ENCODE assay signal across 1 cellular context in the genomic region with DNA sequence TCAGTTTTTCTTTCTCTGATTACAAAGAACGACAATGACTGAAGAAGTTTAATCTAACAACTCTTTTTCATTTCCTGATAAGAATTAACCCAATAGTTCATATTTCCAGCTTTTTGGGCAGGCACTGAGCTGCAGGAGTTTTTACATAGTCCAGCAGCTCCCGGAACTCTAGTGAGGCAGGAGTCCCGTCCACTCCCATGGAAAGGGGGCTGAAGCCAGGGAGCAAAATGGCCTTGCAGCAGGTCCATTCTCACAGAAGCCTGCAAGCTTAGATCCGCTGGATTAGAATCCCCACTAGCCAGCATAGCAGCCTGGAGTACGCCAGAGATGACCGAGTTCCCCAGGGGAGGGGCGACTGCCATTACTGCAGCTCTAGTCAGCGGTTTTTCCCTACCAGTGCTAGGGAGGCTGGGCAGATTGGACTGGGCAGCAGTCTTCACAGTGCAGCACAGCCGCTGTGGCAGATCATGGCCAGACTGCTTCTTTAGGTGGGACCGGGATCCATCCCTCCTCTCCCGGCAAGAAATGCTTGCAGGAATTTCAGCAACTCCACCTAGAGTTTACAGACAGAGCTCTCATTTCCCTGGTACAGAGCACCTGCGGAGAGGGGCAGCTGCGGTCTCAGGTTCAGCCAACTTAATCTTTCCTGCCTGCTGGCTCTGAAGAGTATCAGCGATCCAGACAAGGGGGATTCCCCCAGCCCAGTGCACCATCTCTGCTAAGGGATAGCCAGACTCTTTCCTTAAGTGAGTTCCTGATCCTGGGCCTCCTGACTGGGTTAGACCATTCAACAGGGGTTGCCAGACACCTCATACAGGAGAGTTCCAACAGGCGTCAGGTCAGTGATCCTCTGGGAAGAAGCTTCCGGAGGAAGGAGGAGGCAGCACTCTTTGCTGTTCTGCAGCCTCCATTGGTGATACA.
TF ChIP-seq lines count a peak whose summit lies in the region.

No MANE protein-coding gene starts in this region.

TF ChIP-seq in HepG2, 621 proteins besides CTCF, POLR2A, EP300 and RAD21 (continued from another document and continues in another):
- TF ChIP-seq, protein P1, sequence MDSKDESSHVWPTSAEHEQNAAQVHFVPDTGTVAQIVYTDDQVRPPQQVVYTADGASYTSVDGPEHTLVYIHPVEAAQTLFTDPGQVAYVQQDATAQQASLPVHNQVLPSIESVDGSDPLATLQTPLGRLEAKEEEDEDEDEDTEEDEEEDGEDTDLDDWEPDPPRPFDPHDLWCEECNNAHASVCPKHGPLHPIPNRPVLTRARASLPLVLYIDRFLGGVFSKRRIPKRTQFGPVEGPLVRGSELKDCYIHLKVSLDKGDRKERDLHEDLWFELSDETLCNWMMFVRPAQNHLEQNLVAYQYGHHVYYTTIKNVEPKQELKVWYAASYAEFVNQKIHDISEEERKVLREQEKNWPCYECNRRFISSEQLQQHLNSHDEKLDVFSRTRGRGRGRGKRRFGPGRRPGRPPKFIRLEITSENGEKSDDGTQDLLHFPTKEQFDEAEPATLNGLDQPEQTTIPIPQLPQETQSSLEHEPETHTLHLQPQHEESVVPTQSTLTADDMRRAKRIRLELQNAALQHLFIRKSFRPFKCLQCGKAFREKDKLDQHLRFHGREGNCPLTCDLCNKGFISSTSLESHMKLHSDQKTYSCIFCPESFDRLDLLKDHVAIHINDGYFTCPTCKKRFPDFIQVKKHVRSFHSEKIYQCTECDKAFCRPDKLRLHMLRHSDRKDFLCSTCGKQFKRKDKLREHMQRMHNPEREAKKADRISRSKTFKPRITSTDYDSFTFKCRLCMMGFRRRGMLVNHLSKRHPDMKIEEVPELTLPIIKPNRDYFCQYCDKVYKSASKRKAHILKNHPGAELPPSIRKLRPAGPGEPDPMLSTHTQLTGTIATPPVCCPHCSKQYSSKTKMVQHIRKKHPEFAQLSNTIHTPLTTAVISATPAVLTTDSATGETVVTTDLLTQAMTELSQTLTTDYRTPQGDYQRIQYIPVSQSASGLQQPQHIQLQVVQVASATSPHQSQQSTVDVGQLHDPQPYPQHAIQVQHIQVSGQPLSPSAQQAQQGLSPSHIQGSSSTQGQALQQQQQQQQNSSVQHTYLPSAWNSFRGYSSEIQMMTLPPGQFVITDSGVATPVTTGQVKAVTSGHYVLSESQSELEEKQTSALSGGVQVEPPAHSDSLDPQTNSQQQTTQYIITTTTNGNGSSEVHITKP (CRISPR knock-in tag; IDR thresholded peaks at IDR 0.05; ENCODE audit: low read depth), result peak; percentile 98
- TF ChIP-seq ZNF264 (CRISPR knock-in tag; IDR thresholded peaks at IDR 0.05), result peak; percentile 73; the same call in 1 of the 2 replicates
- peak; percentile 71; the same call in 1 of the 2 replicates for TF ChIP-seq ZNF430 (CRISPR knock-in tag; IDR thresholded peaks at IDR 0.05)
- TF ChIP-seq, protein P2, sequence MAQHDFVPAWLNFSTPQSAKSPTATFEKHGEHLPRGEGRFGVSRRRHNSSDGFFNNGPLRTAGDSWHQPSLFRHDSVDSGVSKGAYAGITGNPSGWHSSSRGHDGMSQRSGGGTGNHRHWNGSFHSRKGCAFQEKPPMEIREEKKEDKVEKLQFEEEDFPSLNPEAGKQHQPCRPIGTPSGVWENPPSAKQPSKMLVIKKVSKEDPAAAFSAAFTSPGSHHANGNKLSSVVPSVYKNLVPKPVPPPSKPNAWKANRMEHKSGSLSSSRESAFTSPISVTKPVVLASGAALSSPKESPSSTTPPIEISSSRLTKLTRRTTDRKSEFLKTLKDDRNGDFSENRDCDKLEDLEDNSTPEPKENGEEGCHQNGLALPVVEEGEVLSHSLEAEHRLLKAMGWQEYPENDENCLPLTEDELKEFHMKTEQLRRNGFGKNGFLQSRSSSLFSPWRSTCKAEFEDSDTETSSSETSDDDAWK (CRISPR knock-in tag; IDR thresholded peaks at IDR 0.05), result no peak
- TF ChIP-seq FOXO1 (CRISPR knock-in tag; IDR thresholded peaks at IDR 0.05), result no peak
- no peak for TF ChIP-seq RXRA (CRISPR knock-in tag; IDR thresholded peaks at IDR 0.05)
- peak; percentile 6; the same call in 1 of the 2 replicates for TF ChIP-seq ZNF644 (CRISPR knock-in tag; IDR thresholded peaks at IDR 0.05; ENCODE audit: low read depth)
- no peak for TF ChIP-seq POLR2AphosphoS5 (IDR thresholded peaks at IDR 0.05; ENCODE audit: low read depth, low read length)
- peak; percentile 13; the same call in 1 of the 2 replicates for TF ChIP-seq HOXA3 (CRISPR knock-in tag; IDR thresholded peaks at IDR 0.05)
- peak; percentile 18; the same call in 1 of the 2 replicates for TF ChIP-seq ELF3 (CRISPR knock-in tag; IDR thresholded peaks at IDR 0.05)
- TF ChIP-seq FOSL2 (CRISPR knock-in tag; IDR thresholded peaks at IDR 0.05), result no peak; the same call in 1 of the 2 replicates
- TF ChIP-seq SIN3A (IDR thresholded peaks at IDR 0.05; ENCODE audit: borderline replicate concordance, low read depth, low read length), result 0 out of 2 replicates have a peak, but pooled peaks have one; percentile 45
- no peak for TF ChIP-seq ZNF563 (CRISPR knock-in tag; IDR thresholded peaks at IDR 0.05)
- TF ChIP-seq GABPA (IDR thresholded peaks at IDR 0.05; ENCODE audit: low read depth, low read length), result no peak; the same call in 1 of the 2 replicates
- peak; percentile 60 for TF ChIP-seq GABPA (CRISPR knock-in tag; IDR thresholded peaks at IDR 0.05; ENCODE audit: low read depth)
- peak; percentile 92; the same call in 1 of the 2 replicates for TF ChIP-seq ZNF605 (CRISPR knock-in tag; IDR thresholded peaks at IDR 0.05)
- TF ChIP-seq MED8 (CRISPR knock-in tag; IDR thresholded peaks at IDR 0.05; ENCODE audit: insufficient replicate concordance), result no peak
- peak; percentile 50 for TF ChIP-seq ZNF263 (CRISPR knock-in tag; IDR thresholded peaks at IDR 0.05)
- TF ChIP-seq, protein P3, sequence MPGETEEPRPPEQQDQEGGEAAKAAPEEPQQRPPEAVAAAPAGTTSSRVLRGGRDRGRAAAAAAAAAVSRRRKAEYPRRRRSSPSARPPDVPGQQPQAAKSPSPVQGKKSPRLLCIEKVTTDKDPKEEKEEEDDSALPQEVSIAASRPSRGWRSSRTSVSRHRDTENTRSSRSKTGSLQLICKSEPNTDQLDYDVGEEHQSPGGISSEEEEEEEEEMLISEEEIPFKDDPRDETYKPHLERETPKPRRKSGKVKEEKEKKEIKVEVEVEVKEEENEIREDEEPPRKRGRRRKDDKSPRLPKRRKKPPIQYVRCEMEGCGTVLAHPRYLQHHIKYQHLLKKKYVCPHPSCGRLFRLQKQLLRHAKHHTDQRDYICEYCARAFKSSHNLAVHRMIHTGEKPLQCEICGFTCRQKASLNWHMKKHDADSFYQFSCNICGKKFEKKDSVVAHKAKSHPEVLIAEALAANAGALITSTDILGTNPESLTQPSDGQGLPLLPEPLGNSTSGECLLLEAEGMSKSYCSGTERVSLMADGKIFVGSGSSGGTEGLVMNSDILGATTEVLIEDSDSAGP (CRISPR knock-in tag; IDR thresholded peaks at IDR 0.05; ENCODE audit: borderline replicate concordance), result peak; percentile 44; the same call in 1 of the 2 replicates
- TF ChIP-seq YY1 (IDR thresholded peaks at IDR 0.05; ENCODE audit: insufficient read depth, insufficient replicate concordance, low read depth, low read length), result peak; percentile 62
- no peak for TF ChIP-seq ZBTB42 (CRISPR knock-in tag; IDR thresholded peaks at IDR 0.05)
- TF ChIP-seq ZNF468 (CRISPR knock-in tag; IDR thresholded peaks at IDR 0.05), result no peak
- TF ChIP-seq, protein P4, sequence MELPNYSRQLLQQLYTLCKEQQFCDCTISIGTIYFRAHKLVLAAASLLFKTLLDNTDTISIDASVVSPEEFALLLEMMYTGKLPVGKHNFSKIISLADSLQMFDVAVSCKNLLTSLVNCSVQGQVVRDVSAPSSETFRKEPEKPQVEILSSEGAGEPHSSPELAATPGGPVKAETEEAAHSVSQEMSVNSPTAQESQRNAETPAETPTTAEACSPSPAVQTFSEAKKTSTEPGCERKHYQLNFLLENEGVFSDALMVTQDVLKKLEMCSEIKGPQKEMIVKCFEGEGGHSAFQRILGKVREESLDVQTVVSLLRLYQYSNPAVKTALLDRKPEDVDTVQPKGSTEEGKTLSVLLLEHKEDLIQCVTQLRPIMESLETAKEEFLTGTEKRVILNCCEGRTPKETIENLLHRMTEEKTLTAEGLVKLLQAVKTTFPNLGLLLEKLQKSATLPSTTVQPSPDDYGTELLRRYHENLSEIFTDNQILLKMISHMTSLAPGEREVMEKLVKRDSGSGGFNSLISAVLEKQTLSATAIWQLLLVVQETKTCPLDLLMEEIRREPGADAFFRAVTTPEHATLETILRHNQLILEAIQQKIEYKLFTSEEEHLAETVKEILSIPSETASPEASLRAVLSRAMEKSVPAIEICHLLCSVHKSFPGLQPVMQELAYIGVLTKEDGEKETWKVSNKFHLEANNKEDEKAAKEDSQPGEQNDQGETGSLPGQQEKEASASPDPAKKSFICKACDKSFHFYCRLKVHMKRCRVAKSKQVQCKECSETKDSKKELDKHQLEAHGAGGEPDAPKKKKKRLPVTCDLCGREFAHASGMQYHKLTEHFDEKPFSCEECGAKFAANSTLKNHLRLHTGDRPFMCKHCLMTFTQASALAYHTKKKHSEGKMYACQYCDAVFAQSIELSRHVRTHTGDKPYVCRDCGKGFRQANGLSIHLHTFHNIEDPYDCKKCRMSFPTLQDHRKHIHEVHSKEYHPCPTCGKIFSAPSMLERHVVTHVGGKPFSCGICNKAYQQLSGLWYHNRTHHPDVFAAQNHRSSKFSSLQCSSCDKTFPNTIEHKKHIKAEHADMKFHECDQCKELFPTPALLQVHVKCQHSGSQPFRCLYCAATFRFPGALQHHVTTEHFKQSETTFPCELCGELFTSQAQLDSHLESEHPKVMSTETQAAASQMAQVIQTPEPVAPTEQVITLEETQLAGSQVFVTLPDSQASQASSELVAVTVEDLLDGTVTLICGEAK (IDR thresholded peaks at IDR 0.05), result no peak
- TF ChIP-seq, protein P4 (CRISPR knock-in tag; IDR thresholded peaks at IDR 0.05), result no peak
- no peak for TF ChIP-seq RBM39 (IDR thresholded peaks at IDR 0.05; ENCODE audit: low read depth, low read length, poor library complexity, severe bottlenecking)
- TF ChIP-seq TOE1 (CRISPR knock-in tag; IDR thresholded peaks at IDR 0.05), result no peak
- TF ChIP-seq ZNF569 (CRISPR knock-in tag; IDR thresholded peaks at IDR 0.05; ENCODE audit: borderline replicate concordance), result no peak
- TF ChIP-seq ZNF501 (CRISPR knock-in tag; IDR thresholded peaks at IDR 0.05), result peak; percentile 82
- TF ChIP-seq, protein P5, sequence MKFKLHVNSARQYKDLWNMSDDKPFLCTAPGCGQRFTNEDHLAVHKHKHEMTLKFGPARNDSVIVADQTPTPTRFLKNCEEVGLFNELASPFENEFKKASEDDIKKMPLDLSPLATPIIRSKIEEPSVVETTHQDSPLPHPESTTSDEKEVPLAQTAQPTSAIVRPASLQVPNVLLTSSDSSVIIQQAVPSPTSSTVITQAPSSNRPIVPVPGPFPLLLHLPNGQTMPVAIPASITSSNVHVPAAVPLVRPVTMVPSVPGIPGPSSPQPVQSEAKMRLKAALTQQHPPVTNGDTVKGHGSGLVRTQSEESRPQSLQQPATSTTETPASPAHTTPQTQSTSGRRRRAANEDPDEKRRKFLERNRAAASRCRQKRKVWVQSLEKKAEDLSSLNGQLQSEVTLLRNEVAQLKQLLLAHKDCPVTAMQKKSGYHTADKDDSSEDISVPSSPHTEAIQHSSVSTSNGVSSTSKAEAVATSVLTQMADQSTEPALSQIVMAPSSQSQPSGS (CRISPR knock-in tag; IDR thresholded peaks at IDR 0.05), result no peak
- TF ChIP-seq, protein P6, sequence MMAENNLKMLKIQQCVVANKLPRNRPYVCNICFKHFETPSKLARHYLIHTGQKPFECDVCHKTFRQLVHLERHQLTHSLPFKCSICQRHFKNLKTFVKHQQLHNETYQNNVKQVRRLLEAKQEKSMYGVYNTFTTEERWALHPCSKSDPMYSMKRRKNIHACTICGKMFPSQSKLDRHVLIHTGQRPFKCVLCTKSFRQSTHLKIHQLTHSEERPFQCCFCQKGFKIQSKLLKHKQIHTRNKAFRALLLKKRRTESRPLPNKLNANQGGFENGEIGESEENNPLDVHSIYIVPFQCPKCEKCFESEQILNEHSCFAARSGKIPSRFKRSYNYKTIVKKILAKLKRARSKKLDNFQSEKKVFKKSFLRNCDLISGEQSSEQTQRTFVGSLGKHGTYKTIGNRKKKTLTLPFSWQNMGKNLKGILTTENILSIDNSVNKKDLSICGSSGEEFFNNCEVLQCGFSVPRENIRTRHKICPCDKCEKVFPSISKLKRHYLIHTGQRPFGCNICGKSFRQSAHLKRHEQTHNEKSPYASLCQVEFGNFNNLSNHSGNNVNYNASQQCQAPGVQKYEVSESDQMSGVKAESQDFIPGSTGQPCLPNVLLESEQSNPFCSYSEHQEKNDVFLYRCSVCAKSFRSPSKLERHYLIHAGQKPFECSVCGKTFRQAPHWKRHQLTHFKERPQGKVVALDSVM (CRISPR knock-in tag; IDR thresholded peaks at IDR 0.05), result peak; percentile 22; the same call in 1 of the 2 replicates
- TF ChIP-seq ZMAT3 (CRISPR knock-in tag; conservative IDR thresholded peaks at IDR 0.05), result no peak
- no peak; the same call in 1 of the 2 replicates for TF ChIP-seq MIXL1 (CRISPR knock-in tag; IDR thresholded peaks at IDR 0.05)
